Comparison of ENCODE assay signal across 7 cellular contexts in genomic region chr11:58905141-58905715, GRCh38. TPM values are rescaled to one million over a fixed set of nuclear protein-coding genes. Genes with fewer than 3 reads are reported as not detected.
DNase-seq lines count a peak whose midpoint lies in the region; ATAC-seq and TF ChIP-seq lines count a peak whose summit lies in the region.

No MANE protein-coding gene starts in this region.

- peak overlapping the region; percentile 74 for H3K4me3 ChIP-seq in HUES48 (ENCODE audit: low read depth, low read length)
- H3K4me3 ChIP-seq in tibial artery: peak overlapping the region; percentile 23 to 37
- no peak overlapping the region for H3K4me3 ChIP-seq in thyroid gland (replicated peaks in 1 of 3)

- H3K36me3 ChIP-seq in HUES48 (ENCODE audit: control insufficient read depth, insufficient read depth, low read length) (no peaks in the 10 kb centered on the region), tibial artery (no peaks in the 10 kb centered on the region), thyroid gland (no peaks in the 10 kb centered on the region)

- H3K9me3 Mint-ChIP-seq in MCF 10A (ENCODE audit: unreplicated experiment): no peaks in the 10 kb centered on the region

- peak overlapping the region; percentile 53 for H3K9ac ChIP-seq in HUES48 (ENCODE audit: low read depth, low read length)

- H3K4me3 Mint-ChIP-seq in MCF 10A (ENCODE audit: unreplicated experiment): peak overlapping the region; percentile 72

- TF ChIP-seq POLR2A in GM18505 (IDR thresholded peaks at IDR 0.05; ENCODE audit: borderline replicate concordance, extremely low read depth, insufficient read depth, insufficient read length) (no peak), thyroid gland (IDR thresholded peaks at IDR 0.05) (no peak)

- no peak overlapping the region for H3K27ac Mint-ChIP-seq in MCF 10A (ENCODE audit: low read depth, unreplicated experiment)

- ATAC-seq in GM18505 (IDR thresholded peaks at IDR 0.05; ENCODE audit: unreplicated experiment): no peak

- H3K9me3 ChIP-seq in HUES48 (ENCODE audit: control insufficient read depth, insufficient read depth, low read length) (no peaks in the 10 kb centered on the region), tibial artery (no peaks in the 10 kb centered on the region), thyroid gland (no peaks in the 10 kb centered on the region)

- POLR2A ChIA-PET in MCF 10A (lab: Yijun Ruan, JAX): interaction anchor here (0.7 to 1.3 kb wide), 2 partner anchors 39 to 200 kb away, joined by 3 to 4 read pairs; no protein-coding TSS in a partner anchor

- peaks cover 19% of the 10 kb centered on the region for H3K4me1 Mint-ChIP-seq in MCF 10A (ENCODE audit: insufficient read depth, unreplicated experiment)

- CTCF ChIA-PET in MCF 10A (lab: Yijun Ruan, JAX): interaction anchor here (1.0 to 2.0 kb wide), 5 partner anchors 11 to 267 kb away, joined by 3 to 7 read pairs (median 4); no protein-coding TSS in a partner anchor

- intact Hi-C loops in MCF 10A (cut with micrococcal nuclease) (loop anchor here (10.0 kb wide), 1 partner anchor 150 kb away; no protein-coding TSS in a partner anchor), tibial artery (cut with DNase I; ENCODE audit: low total_unique reads) (no loop called here), thyroid gland (cut with DNase I) (no loop called here)

- no peak overlapping the region for H3K27ac ChIP-seq in HUES48 (ENCODE audit: low read depth, low read length)
- H3K27ac ChIP-seq in tibial artery: no peak overlapping the region
- H3K27ac ChIP-seq in thyroid gland: no peak overlapping the region

- peak; percentile 48 for DNase-seq in MCF 10A (ENCODE audit: unreplicated experiment)
- peak; percentile 86 for DNase-seq in islet precursor cell
- DNase-seq in tibial artery: peak in 1 of 2 donors; percentile 31
- no peak for DNase-seq in activated naive CD4-positive, alpha-beta T cell (lab: John Stamatoyannopoulos, UW)
- no peak for DNase-seq in thyroid gland

- H3K36me3 Mint-ChIP-seq in MCF 10A (ENCODE audit: insufficient read depth, unreplicated experiment): no peaks in the 10 kb centered on the region

- peaks cover 9% of the 10 kb centered on the region; the same call in 1 of the 2 replicates for H3K4me1 ChIP-seq in HUES48 (ENCODE audit: control insufficient read depth, insufficient read depth, low read length)
- peaks cover 0 to 11% (median 4%) of the 10 kb centered on the region in 4 donors for H3K4me1 ChIP-seq in tibial artery
- H3K4me1 ChIP-seq in thyroid gland: peaks cover 0 to 4% of the 10 kb centered on the region in 2 donors

- no TSS peak for BruUV-seq in MCF 10A (replicated peaks; lab: Mats Ljungman, UMichigan)

- TF ChIP-seq CTCF in MCF 10A (IDR thresholded peaks at IDR 0.05; ENCODE audit: unreplicated experiment): no peak
- TF ChIP-seq CTCF in tibial artery (IDR thresholded peaks at IDR 0.05): no peak
- no peak for TF ChIP-seq CTCF in thyroid gland (IDR thresholded peaks at IDR 0.05)

- 4 to 13% methylated on average over 5 to 34 of the region's 38 CpGs for WGBS in thyroid gland, 2 donors

- H3K27me3 Mint-ChIP-seq in MCF 10A (ENCODE audit: insufficient read depth, unreplicated experiment): no peaks in the 10 kb centered on the region

- H3K27me3 ChIP-seq in HUES48 (ENCODE audit: control insufficient read depth, insufficient read depth, low read length) (peaks cover 49% of the 10 kb centered on the region), tibial artery (peaks cover 0 to 25% of the 10 kb centered on the region in 2 donors), thyroid gland (no peaks in the 10 kb centered on the region)

RNA-seq across cellular contexts. Expression of gene GLYATL1, which starts 34.1 kb away (rescaled TPM):
- not detected in 2 replicates for total RNA-seq in MCF 10A (2022)
- total RNA-seq in thyroid gland: not detected

Comparison
In these comparisons a context has a peak if more than half of its experiments do, and no peak if none do; other contexts are left out.
1. H3K4me3 ChIP-seq: peak in HUES48 (single experiment) and tibial artery (2 of 2); none in thyroid gland (0 of 3).
2. DNase-seq: peak in MCF 10A (single experiment) and islet precursor cell (single experiment); none in activated naive CD4-positive, alpha-beta T cell (0 of 4) and thyroid gland (0 of 2).